9 cellular contexts compared by ENCODE assay signal in the genomic region with DNA sequence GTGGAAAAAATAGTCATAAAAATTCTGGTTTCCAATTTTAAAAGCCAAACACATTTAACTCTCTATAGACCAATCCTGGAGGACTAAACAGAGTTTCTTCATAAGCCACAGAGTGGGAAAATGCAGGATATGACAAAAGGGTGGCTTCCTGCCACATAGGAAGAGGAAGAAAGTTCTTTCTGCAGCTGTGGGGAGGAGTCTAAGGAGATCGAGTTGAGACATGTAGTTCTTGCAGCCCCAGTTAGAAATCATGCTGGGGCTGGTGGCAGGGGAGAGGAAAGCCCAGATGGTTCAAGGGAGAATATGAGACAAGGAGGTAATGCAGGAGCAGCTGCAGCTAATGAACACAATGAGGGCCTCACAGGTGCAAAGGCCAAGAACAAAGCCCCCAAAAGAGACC.
DNase-seq lines count a peak whose midpoint lies in the region; ATAC-seq lines count a peak whose summit lies in the region.
"Had no signal": no experiment of that assay in that cellular context is flagged by ENCODE, and none has a peak within 500 bp of the region (broad histone marks: within the 10 kb centered on the region; RNA-seq: fewer than 3 reads in every experiment).

No MANE protein-coding gene starts in this region.

- peaks cover 11% of the 10 kb centered on the region for H3K4me1 Mint-ChIP-seq in activated CD4-positive, alpha-beta T cell treated with anti-CD3 and anti-CD28 coated beads, Interleukin-2, amount 10 ng/mL, durations not matched to agents 24 days and 14 days
- peaks cover 6% of the 10 kb centered on the region for H3K4me1 Mint-ChIP-seq in dendritic cell treated with granulocyte-macrophage colony-stimulating factor and Interleukin-4, amounts not matched to agents 40 ng/mL and 50 ng/mL, for 4 days (ENCODE audit: low read depth)

- DNase-seq in activated CD4-positive, alpha-beta T cell treated with anti-CD3 and anti-CD28 coated beads, Interleukin-2, amount 10 ng/mL, durations not matched to agents 24 days and 14 days, result peak; percentile 63
- DNase-seq in activated CD4-positive, alpha-beta T cell treated with anti-CD3 and anti-CD28 coated beads for 48 hours, result no peak
- DNase-seq in NCI-H69 (lab: John Stamatoyannopoulos, UW) (peak; percentile 67), sciatic nerve (ENCODE audit: low spot score) (no peak), medulla oblongata (ENCODE audit: extremely low spot score) (no peak)

- H3K27me3 Mint-ChIP-seq in activated CD4-positive, alpha-beta T cell treated with anti-CD3 and anti-CD28 coated beads, Interleukin-2, amount 10 ng/mL, durations not matched to agents 24 days and 14 days, result peaks cover 7% of the 10 kb centered on the region
- H3K27me3 Mint-ChIP-seq in dendritic cell treated with granulocyte-macrophage colony-stimulating factor and Interleukin-4, amounts not matched to agents 40 ng/mL and 50 ng/mL, for 4 days, result no peaks in the 10 kb centered on the region

- H3K4me3 Mint-ChIP-seq in activated CD4-positive, alpha-beta T cell treated with anti-CD3 and anti-CD28 coated beads, Interleukin-2, amount 10 ng/mL, durations not matched to agents 24 days and 14 days, result peak overlapping the region; percentile 66
- no peak overlapping the region for H3K4me3 Mint-ChIP-seq in dendritic cell treated with granulocyte-macrophage colony-stimulating factor and Interleukin-4, amounts not matched to agents 40 ng/mL and 50 ng/mL, for 4 days

- H3K36me3 Mint-ChIP-seq in activated CD4-positive, alpha-beta T cell treated with anti-CD3 and anti-CD28 coated beads, Interleukin-2, amount 10 ng/mL, durations not matched to agents 24 days and 14 days (ENCODE audit: low read depth), result peaks cover 2% of the 10 kb centered on the region
- no peaks in the 10 kb centered on the region for H3K36me3 Mint-ChIP-seq in dendritic cell treated with granulocyte-macrophage colony-stimulating factor and Interleukin-4, amounts not matched to agents 40 ng/mL and 50 ng/mL, for 4 days (ENCODE audit: low read depth)
- H3K36me3 Mint-ChIP-seq: activated naive CD4-positive, alpha-beta T cell treated with anti-CD3 and anti-CD28 coated beads, Interleukin-2, amount 50 U/mL, for 72 hours had no signal

- intact Hi-C loops in activated CD4-positive, alpha-beta T cell treated with anti-CD3 and anti-CD28 coated beads, Interleukin-2, amount 10 ng/mL, durations not matched to agents 24 days and 14 days (cut with micrococcal nuclease), result no loop called here
- intact Hi-C loops in dendritic cell treated with granulocyte-macrophage colony-stimulating factor and Interleukin-4, amounts not matched to agents 40 ng/mL and 50 ng/mL, for 4 days (cut with micrococcal nuclease), result no loop called here
- intact Hi-C loops in sciatic nerve (cut with DNase I), result no loop called here

- ATAC-seq in sciatic nerve (peak; percentile 38), GM21528 (IDR thresholded peaks at IDR 0.05; ENCODE audit: low FRiP score, unreplicated experiment) (no peak), GM19023 (IDR thresholded peaks at IDR 0.05; ENCODE audit: unreplicated experiment) (no peak)

- peaks cover 9% of the 10 kb centered on the region for H3K9me3 Mint-ChIP-seq in activated CD4-positive, alpha-beta T cell treated with anti-CD3 and anti-CD28 coated beads, Interleukin-2, amount 10 ng/mL, durations not matched to agents 24 days and 14 days
- no peaks in the 10 kb centered on the region for H3K9me3 Mint-ChIP-seq in dendritic cell treated with granulocyte-macrophage colony-stimulating factor and Interleukin-4, amounts not matched to agents 40 ng/mL and 50 ng/mL, for 4 days

- peak overlapping the region; percentile 57 for H3K27ac Mint-ChIP-seq in activated CD4-positive, alpha-beta T cell treated with anti-CD3 and anti-CD28 coated beads, Interleukin-2, amount 10 ng/mL, durations not matched to agents 24 days and 14 days
- H3K27ac Mint-ChIP-seq in dendritic cell treated with granulocyte-macrophage colony-stimulating factor and Interleukin-4, amounts not matched to agents 40 ng/mL and 50 ng/mL, for 4 days, result peak overlapping the region; percentile 45

Comparison
In these comparisons a context has a peak if more than half of its experiments do, and no peak if none do; other contexts are left out.
1. DNase-seq: peak in activated CD4-positive, alpha-beta T cell treated with anti-CD3 and anti-CD28 coated beads, Interleukin-2, amount 10 ng/mL, durations not matched to agents 24 days and 14 days (single experiment) and NCI-H69 (single experiment); none in activated CD4-positive, alpha-beta T cell treated with anti-CD3 and anti-CD28 coated beads for 48 hours (single experiment), sciatic nerve (single experiment) and medulla oblongata (single experiment).